In genomic region chr2:9800975-9801723, GRCh38 we compare ENCODE assay signal across 9 cellular contexts. TPM values are rescaled to one million over a fixed set of nuclear protein-coding genes. Genes with fewer than 3 reads are reported as not detected.
A peak's percentile ranks its signal among the peaks of the same experiment; 100 is the strongest.
DNase-seq lines count a peak whose midpoint lies in the region; ATAC-seq and TF ChIP-seq lines count a peak whose summit lies in the region.
"Had no signal": no experiment of that assay in that cellular context is flagged by ENCODE, and none has a peak within 500 bp of the region (broad histone marks: within the 10 kb centered on the region; RNA-seq: fewer than 3 reads in every experiment).

No MANE protein-coding gene starts in this region.

- no peak overlapping the region for H3K9ac ChIP-seq in fibroblast of lung (ENCODE audit: insufficient read depth, low read length)
- H3K9ac ChIP-seq: KMS-11 had no signal

- peak; percentile 24 for DNase-seq in activated CD4-positive, alpha-beta T cell treated with anti-CD3 and anti-CD28 coated beads for 1 hour
- DNase-seq in fibroblast of lung (ENCODE audit: low read depth in 2 of 2) (peak; percentile 48 to 80), NCI-H774 (lab: John Stamatoyannopoulos, UW) (no peak), SKM-1 treated with dmso at 0.1 percent for 144 hours (lab: John Stamatoyannopoulos, UW; ENCODE audit: unreplicated experiment) (no peak)
- peak; percentile 66 for DNase-seq in stimulated activated CD4-positive, alpha-beta T cell treated with anti-CD3 and anti-CD28 coated beads, Interleukin-4, amount 100 ng/mL, for 24 hours

- H3K4me2 ChIP-seq in fibroblast of lung (ENCODE audit: extremely low read depth, insufficient read depth, low read length) = no peak overlapping the region
- H3K4me2 ChIP-seq: KMS-11 had no signal

- H3K36me3 ChIP-seq in fibroblast of lung (ENCODE audit: control insufficient read depth, insufficient read depth, low read length) = no peaks in the 10 kb centered on the region

- H4K20me1 ChIP-seq in fibroblast of lung (ENCODE audit: control insufficient read depth, extremely low read depth, insufficient read depth, low read length) = no peaks in the 10 kb centered on the region

- H3K79me2 ChIP-seq in fibroblast of lung (ENCODE audit: control insufficient read depth, insufficient read depth, low read length) = no peaks in the 10 kb centered on the region

- peaks cover 22% of the 10 kb centered on the region for H3K4me1 ChIP-seq in fibroblast of lung (ENCODE audit: control insufficient read depth, extremely low read depth, insufficient read depth, low read length)

- H2AFZ ChIP-seq in fibroblast of lung (ENCODE audit: low read length) = no peak overlapping the region

- no peak overlapping the region for H3K4me3 ChIP-seq in fibroblast of lung (replicated peaks in 1 of 4; ENCODE audit: control extremely low read depth in 1 of 4, insufficient read depth in 1 of 4, low read depth in 3 of 4, low read length in 4 of 4)

- TF ChIP-seq CTCF in fibroblast of lung (conservative IDR thresholded peaks at IDR 0.05 in 1 of 2, IDR thresholded peaks at IDR 0.05 in 1 of 2; ENCODE audit: low read depth in 1 of 2, low read length in 2 of 2) = no peak

- H3K27me3 ChIP-seq in fibroblast of lung (ENCODE audit: control insufficient read depth, insufficient read depth, low read length) = no peaks in the 10 kb centered on the region

- H3K27ac ChIP-seq in fibroblast of lung (ENCODE audit: insufficient read depth, low read length) = peak overlapping the region; percentile 62
- H3K27ac ChIP-seq: KMS-11 had no signal

- H3K9me3 ChIP-seq in fibroblast of lung (ENCODE audit: control insufficient read depth, insufficient read depth, low read depth, low read length) = no peaks in the 10 kb centered on the region

- ATAC-seq in HG02852 (IDR thresholded peaks at IDR 0.05; ENCODE audit: unreplicated experiment) = peak; percentile 41
- ATAC-seq in GM18498 (IDR thresholded peaks at IDR 0.05; ENCODE audit: unreplicated experiment) = no peak
- no peak for ATAC-seq in HG02981 (IDR thresholded peaks at IDR 0.05; ENCODE audit: unreplicated experiment)

RNA-seq across cellular contexts. Expression of gene TAF1B, which starts 42.1 kb away (rescaled TPM):
- total RNA-seq in fibroblast of lung = 19.8 and 32.9 TPM in 2 replicates
- polyA plus RNA-seq in fibroblast of lung = 19.5 and 30.8 TPM in 2 replicates
- polyA plus RNA-seq in fibroblast of lung (2012) = 10.9 and 16.8 TPM in 2 replicates
- 0.86 and 14.3 TPM in 2 replicates for polyA minus RNA-seq in fibroblast of lung (ENCODE audit: low replicate concordance)

Comparison
In these comparisons a context has a peak if more than half of its experiments do, and no peak if none do; other contexts are left out.
1. DNase-seq: peak in activated CD4-positive, alpha-beta T cell treated with anti-CD3 and anti-CD28 coated beads for 1 hour (single experiment), fibroblast of lung (2 of 2) and stimulated activated CD4-positive, alpha-beta T cell treated with anti-CD3 and anti-CD28 coated beads, Interleukin-4, amount 100 ng/mL, for 24 hours (single experiment); none in NCI-H774 (single experiment) and SKM-1 treated with dmso at 0.1 percent for 144 hours (single experiment).